ENCODE assay signal across 1 cellular context in the genomic region with DNA sequence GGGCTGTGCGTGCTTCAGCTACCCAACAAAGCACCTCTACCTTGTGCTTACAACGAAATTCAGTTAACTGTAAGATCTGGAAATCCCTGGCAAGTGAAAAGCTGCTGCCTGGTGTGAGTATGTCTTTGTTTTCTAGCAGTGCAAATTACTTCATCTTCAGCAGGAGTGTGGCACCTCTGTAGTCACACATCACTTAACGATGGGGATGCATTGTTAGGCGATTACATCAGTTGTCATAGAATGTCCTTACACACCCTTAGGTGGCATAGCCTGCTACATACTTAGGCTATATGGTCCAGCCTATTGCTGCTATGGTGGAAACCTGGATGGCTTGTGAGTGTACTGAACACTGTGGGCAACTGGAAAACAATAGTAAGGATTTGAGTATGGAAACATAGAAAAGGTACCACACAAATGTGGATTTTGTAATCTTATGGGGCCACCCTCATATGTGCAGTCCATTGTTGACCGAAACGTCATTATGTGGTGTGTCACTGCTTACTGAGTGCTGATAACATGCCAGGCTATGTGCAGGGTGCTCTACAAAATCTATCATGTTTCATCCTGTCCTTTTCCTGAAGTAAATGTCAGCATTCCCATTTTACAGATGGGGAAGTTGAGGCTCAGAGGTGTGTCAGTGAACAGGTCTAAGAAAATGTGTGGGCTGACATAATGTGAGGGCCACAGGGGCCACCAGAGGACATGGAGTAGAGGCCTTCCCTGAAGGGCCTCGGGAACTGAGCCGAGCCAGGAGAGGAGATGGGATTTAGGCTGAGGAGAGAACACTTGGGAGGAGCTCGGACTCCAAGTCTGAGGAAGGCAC.
TF ChIP-seq lines count a peak whose summit lies in the region.

No MANE protein-coding gene starts in this region.

TF ChIP-seq in K562, 482 proteins besides CTCF, POLR2A, EP300 and RAD21 (continued from another document and continues in another):
- TF ChIP-seq, protein P1, sequence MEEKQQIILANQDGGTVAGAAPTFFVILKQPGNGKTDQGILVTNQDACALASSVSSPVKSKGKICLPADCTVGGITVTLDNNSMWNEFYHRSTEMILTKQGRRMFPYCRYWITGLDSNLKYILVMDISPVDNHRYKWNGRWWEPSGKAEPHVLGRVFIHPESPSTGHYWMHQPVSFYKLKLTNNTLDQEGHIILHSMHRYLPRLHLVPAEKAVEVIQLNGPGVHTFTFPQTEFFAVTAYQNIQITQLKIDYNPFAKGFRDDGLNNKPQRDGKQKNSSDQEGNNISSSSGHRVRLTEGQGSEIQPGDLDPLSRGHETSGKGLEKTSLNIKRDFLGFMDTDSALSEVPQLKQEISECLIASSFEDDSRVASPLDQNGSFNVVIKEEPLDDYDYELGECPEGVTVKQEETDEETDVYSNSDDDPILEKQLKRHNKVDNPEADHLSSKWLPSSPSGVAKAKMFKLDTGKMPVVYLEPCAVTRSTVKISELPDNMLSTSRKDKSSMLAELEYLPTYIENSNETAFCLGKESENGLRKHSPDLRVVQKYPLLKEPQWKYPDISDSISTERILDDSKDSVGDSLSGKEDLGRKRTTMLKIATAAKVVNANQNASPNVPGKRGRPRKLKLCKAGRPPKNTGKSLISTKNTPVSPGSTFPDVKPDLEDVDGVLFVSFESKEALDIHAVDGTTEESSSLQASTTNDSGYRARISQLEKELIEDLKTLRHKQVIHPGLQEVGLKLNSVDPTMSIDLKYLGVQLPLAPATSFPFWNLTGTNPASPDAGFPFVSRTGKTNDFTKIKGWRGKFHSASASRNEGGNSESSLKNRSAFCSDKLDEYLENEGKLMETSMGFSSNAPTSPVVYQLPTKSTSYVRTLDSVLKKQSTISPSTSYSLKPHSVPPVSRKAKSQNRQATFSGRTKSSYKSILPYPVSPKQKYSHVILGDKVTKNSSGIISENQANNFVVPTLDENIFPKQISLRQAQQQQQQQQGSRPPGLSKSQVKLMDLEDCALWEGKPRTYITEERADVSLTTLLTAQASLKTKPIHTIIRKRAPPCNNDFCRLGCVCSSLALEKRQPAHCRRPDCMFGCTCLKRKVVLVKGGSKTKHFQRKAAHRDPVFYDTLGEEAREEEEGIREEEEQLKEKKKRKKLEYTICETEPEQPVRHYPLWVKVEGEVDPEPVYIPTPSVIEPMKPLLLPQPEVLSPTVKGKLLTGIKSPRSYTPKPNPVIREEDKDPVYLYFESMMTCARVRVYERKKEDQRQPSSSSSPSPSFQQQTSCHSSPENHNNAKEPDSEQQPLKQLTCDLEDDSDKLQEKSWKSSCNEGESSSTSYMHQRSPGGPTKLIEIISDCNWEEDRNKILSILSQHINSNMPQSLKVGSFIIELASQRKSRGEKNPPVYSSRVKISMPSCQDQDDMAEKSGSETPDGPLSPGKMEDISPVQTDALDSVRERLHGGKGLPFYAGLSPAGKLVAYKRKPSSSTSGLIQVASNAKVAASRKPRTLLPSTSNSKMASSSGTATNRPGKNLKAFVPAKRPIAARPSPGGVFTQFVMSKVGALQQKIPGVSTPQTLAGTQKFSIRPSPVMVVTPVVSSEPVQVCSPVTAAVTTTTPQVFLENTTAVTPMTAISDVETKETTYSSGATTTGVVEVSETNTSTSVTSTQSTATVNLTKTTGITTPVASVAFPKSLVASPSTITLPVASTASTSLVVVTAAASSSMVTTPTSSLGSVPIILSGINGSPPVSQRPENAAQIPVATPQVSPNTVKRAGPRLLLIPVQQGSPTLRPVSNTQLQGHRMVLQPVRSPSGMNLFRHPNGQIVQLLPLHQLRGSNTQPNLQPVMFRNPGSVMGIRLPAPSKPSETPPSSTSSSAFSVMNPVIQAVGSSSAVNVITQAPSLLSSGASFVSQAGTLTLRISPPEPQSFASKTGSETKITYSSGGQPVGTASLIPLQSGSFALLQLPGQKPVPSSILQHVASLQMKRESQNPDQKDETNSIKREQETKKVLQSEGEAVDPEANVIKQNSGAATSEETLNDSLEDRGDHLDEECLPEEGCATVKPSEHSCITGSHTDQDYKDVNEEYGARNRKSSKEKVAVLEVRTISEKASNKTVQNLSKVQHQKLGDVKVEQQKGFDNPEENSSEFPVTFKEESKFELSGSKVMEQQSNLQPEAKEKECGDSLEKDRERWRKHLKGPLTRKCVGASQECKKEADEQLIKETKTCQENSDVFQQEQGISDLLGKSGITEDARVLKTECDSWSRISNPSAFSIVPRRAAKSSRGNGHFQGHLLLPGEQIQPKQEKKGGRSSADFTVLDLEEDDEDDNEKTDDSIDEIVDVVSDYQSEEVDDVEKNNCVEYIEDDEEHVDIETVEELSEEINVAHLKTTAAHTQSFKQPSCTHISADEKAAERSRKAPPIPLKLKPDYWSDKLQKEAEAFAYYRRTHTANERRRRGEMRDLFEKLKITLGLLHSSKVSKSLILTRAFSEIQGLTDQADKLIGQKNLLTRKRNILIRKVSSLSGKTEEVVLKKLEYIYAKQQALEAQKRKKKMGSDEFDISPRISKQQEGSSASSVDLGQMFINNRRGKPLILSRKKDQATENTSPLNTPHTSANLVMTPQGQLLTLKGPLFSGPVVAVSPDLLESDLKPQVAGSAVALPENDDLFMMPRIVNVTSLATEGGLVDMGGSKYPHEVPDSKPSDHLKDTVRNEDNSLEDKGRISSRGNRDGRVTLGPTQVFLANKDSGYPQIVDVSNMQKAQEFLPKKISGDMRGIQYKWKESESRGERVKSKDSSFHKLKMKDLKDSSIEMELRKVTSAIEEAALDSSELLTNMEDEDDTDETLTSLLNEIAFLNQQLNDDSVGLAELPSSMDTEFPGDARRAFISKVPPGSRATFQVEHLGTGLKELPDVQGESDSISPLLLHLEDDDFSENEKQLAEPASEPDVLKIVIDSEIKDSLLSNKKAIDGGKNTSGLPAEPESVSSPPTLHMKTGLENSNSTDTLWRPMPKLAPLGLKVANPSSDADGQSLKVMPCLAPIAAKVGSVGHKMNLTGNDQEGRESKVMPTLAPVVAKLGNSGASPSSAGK (IDR thresholded peaks at IDR 0.05): no peak
- TF ChIP-seq ELF4 (CRISPR knock-in tag; IDR thresholded peaks at IDR 0.05): no peak
- TF ChIP-seq, protein P2, sequence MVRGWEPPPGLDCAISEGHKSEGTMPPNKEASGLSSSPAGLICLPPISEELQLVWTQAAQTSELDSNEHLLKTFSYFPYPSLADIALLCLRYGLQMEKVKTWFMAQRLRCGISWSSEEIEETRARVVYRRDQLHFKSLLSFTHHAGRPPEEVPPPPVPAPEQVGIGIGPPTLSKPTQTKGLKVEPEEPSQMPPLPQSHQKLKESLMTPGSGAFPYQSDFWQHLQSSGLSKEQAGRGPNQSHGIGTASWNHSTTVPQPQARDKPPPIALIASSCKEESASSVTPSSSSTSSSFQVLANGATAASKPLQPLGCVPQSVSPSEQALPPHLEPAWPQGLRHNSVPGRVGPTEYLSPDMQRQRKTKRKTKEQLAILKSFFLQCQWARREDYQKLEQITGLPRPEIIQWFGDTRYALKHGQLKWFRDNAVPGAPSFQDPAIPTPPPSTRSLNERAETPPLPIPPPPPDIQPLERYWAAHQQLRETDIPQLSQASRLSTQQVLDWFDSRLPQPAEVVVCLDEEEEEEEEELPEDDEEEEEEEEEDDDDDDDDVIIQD (CRISPR knock-in tag; IDR thresholded peaks at IDR 0.05): no peak
- TF ChIP-seq ZNF785 (CRISPR knock-in tag; IDR thresholded peaks at IDR 0.05): no peak
- TF ChIP-seq CTBP1 (IDR thresholded peaks at IDR 0.05; ENCODE audit: borderline replicate concordance): no peak
- no peak for TF ChIP-seq RBM34 (IDR thresholded peaks at IDR 0.05; ENCODE audit: borderline replicate concordance, insufficient read depth, low read length)
- TF ChIP-seq RBM17 (IDR thresholded peaks at IDR 0.05; ENCODE audit: borderline replicate concordance, low read depth, low read length): no peak
- TF ChIP-seq ZNF766 (CRISPR knock-in tag; conservative IDR thresholded peaks at IDR 0.05): no peak
- no peak for TF ChIP-seq CBX1 (IDR thresholded peaks at IDR 0.05; ENCODE audit: low read depth)
- TF ChIP-seq YBX1 (IDR thresholded peaks at IDR 0.05): no peak
- no peak for TF ChIP-seq ZNF41 (CRISPR knock-in tag; conservative IDR thresholded peaks at IDR 0.05)
- peak in 1 of 2 experiments; percentile 48; a peak in 1 of 4 replicates for TF ChIP-seq KDM1A (IDR thresholded peaks at IDR 0.05)
- TF ChIP-seq, protein P3, sequence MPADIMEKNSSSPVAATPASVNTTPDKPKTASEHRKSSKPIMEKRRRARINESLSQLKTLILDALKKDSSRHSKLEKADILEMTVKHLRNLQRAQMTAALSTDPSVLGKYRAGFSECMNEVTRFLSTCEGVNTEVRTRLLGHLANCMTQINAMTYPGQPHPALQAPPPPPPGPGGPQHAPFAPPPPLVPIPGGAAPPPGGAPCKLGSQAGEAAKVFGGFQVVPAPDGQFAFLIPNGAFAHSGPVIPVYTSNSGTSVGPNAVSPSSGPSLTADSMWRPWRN (IDR thresholded peaks at IDR 0.05; ENCODE audit: low read depth): no peak
- TF ChIP-seq ZNF24 (IDR thresholded peaks at IDR 0.05): no peak
- TF ChIP-seq, protein P4, sequence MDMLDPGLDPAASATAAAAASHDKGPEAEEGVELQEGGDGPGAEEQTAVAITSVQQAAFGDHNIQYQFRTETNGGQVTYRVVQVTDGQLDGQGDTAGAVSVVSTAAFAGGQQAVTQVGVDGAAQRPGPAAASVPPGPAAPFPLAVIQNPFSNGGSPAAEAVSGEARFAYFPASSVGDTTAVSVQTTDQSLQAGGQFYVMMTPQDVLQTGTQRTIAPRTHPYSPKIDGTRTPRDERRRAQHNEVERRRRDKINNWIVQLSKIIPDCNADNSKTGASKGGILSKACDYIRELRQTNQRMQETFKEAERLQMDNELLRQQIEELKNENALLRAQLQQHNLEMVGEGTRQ (CRISPR knock-in tag; IDR thresholded peaks at IDR 0.05): no peak
- no peak for TF ChIP-seq EWSR1 (IDR thresholded peaks at IDR 0.05; ENCODE audit: borderline replicate concordance, low read depth, partially characterized antibody)
- TF ChIP-seq, protein P5, sequence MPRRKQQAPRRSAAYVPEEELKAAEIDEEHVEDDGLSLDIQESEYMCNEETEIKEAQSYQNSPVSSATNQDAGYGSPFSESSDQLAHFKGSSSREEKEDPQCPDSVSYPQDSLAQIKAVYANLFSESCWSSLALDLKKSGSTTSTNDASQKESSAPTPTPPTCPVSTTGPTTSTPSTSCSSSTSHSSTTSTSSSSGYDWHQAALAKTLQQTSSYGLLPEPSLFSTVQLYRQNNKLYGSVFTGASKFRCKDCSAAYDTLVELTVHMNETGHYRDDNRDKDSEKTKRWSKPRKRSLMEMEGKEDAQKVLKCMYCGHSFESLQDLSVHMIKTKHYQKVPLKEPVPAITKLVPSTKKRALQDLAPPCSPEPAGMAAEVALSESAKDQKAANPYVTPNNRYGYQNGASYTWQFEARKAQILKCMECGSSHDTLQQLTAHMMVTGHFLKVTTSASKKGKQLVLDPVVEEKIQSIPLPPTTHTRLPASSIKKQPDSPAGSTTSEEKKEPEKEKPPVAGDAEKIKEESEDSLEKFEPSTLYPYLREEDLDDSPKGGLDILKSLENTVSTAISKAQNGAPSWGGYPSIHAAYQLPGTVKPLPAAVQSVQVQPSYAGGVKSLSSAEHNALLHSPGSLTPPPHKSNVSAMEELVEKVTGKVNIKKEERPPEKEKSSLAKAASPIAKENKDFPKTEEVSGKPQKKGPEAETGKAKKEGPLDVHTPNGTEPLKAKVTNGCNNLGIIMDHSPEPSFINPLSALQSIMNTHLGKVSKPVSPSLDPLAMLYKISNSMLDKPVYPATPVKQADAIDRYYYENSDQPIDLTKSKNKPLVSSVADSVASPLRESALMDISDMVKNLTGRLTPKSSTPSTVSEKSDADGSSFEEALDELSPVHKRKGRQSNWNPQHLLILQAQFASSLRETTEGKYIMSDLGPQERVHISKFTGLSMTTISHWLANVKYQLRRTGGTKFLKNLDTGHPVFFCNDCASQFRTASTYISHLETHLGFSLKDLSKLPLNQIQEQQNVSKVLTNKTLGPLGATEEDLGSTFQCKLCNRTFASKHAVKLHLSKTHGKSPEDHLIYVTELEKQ (CRISPR knock-in tag; IDR thresholded peaks at IDR 0.05): no peak
- TF ChIP-seq KAT8 (IDR thresholded peaks at IDR 0.05; ENCODE audit: low read depth): no peak
- TF ChIP-seq ZNF175 (CRISPR knock-in tag; IDR thresholded peaks at IDR 0.05; ENCODE audit: low read depth): no peak
- TF ChIP-seq ZNF3 (CRISPR knock-in tag; IDR thresholded peaks at IDR 0.05): no peak
- TF ChIP-seq ZNF133 (CRISPR knock-in tag; IDR thresholded peaks at IDR 0.05): no peak
- no peak for TF ChIP-seq SREBF2 (CRISPR knock-in tag; IDR thresholded peaks at IDR 0.05)
- no peak for TF ChIP-seq CEBPG (CRISPR knock-in tag; IDR thresholded peaks at IDR 0.05)
- TF ChIP-seq CEBPG (tag; conservative IDR thresholded peaks at IDR 0.05 in 1 of 2, IDR thresholded peaks at IDR 0.05 in 1 of 2): 0 out of 4 replicates have a peak, but pooled peaks of 1 of the 2 experiments have one; percentile 27
- no peak for TF ChIP-seq NONO (IDR thresholded peaks at IDR 0.05; ENCODE audit: low read depth in 2 of 2, low read length in 1 of 2)
- no peak for TF ChIP-seq SAFB2 (IDR thresholded peaks at IDR 0.05; ENCODE audit: borderline replicate concordance, low read depth, low read length, severe bottlenecking)
- TF ChIP-seq KDM2B (CRISPR knock-in tag; IDR thresholded peaks at IDR 0.05): no peak
- TF ChIP-seq HLTF (IDR thresholded peaks at IDR 0.05): no peak
- no peak for TF ChIP-seq NFIX (CRISPR knock-in tag; IDR thresholded peaks at IDR 0.05; ENCODE audit: low read depth)
- TF ChIP-seq ZBTB17 (CRISPR knock-in tag; IDR thresholded peaks at IDR 0.05): no peak
- TF ChIP-seq ZNF174 (CRISPR knock-in tag; IDR thresholded peaks at IDR 0.05): no peak
- TF ChIP-seq, protein P6, sequence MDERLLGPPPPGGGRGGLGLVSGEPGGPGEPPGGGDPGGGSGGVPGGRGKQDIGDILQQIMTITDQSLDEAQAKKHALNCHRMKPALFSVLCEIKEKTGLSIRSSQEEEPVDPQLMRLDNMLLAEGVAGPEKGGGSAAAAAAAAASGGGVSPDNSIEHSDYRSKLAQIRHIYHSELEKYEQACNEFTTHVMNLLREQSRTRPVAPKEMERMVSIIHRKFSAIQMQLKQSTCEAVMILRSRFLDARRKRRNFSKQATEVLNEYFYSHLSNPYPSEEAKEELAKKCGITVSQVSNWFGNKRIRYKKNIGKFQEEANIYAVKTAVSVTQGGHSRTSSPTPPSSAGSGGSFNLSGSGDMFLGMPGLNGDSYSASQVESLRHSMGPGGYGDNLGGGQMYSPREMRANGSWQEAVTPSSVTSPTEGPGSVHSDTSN (CRISPR knock-in tag; IDR thresholded peaks at IDR 0.05; ENCODE audit: low read depth): no peak
- TF ChIP-seq, protein P6 (tag; conservative IDR thresholded peaks at IDR 0.05; ENCODE audit: low read depth): no peak
- TF ChIP-seq ZNF764 (CRISPR knock-in tag; IDR thresholded peaks at IDR 0.05; ENCODE audit: low read depth): no peak
- TF ChIP-seq KAT2B (IDR thresholded peaks at IDR 0.05; ENCODE audit: low read depth, low read length): no peak
- no peak for TF ChIP-seq RB1 (IDR thresholded peaks at IDR 0.05; ENCODE audit: low read depth)
- TF ChIP-seq ZNF589 (CRISPR knock-in tag; IDR thresholded peaks at IDR 0.05; ENCODE audit: low read depth): no peak
- no peak for TF ChIP-seq RHOXF2B (CRISPR knock-in tag; conservative IDR thresholded peaks at IDR 0.05)
- TF ChIP-seq SIRT6 (IDR thresholded peaks at IDR 0.05; ENCODE audit: low read depth, low read length): no peak
- TF ChIP-seq NR4A1 (CRISPR knock-in tag; IDR thresholded peaks at IDR 0.05): no peak
- no peak for TF ChIP-seq NR4A1 (tag; IDR thresholded peaks at IDR 0.05)
- TF ChIP-seq CREM (IDR thresholded peaks at IDR 0.05; ENCODE audit: low read depth): no peak
- TF ChIP-seq KHSRP (IDR thresholded peaks at IDR 0.05): no peak
